19 cellular contexts compared by ENCODE assay signal in the genomic region with DNA sequence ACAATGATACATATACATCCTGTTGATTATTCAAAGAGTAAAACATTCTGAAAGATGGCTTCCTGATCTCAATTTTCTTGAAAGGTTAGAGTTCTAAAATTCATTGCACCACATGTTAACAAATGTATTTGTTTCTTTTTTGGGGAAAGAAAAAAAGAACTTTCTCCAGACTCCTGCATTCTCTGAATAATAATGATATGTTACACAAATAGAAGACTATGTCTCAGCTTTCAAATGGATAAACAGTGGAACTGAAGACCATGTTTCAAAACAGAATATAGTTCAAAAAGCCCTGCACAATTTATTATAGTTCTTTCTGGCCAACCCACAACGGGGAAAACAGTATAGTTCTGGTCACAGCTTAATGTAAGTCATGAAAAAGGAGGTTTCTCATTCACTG.
"Had no signal": no experiment of that assay in that cellular context is flagged by ENCODE, and none has a peak within 500 bp of the region (broad histone marks: within the 10 kb centered on the region; RNA-seq: fewer than 3 reads in every experiment).

No MANE protein-coding gene starts in this region.

- H3K9ac ChIP-seq: KMS-11, SK-N-SH had no signal

- H3K4me3 ChIP-seq: K562 had no signal

- FAIRE-seq: HepG2, K562 had no signal

- H3K9me3 ChIP-seq: SK-N-SH had no signal

- DNase-seq: Kasumi-1, MM.1S, NCI-H1092 treated with DMSO at 0.1 percent for 48 hours, NCI-H1436, NCI-H187, NCI-H2029, NCI-H2081 treated with DMSO at 0.1 percent for 48 hours, NCI-H2171, NCI-H226, NCI-H446, NCI-H510A, NCI-H524 treated with DMSO at 0.1 percent for 48 hours, NCI-H69, NCI-H774, SHP77, SK-N-SH had no signal
